ENCODE assay signal across 8 cellular contexts in the genomic region with DNA sequence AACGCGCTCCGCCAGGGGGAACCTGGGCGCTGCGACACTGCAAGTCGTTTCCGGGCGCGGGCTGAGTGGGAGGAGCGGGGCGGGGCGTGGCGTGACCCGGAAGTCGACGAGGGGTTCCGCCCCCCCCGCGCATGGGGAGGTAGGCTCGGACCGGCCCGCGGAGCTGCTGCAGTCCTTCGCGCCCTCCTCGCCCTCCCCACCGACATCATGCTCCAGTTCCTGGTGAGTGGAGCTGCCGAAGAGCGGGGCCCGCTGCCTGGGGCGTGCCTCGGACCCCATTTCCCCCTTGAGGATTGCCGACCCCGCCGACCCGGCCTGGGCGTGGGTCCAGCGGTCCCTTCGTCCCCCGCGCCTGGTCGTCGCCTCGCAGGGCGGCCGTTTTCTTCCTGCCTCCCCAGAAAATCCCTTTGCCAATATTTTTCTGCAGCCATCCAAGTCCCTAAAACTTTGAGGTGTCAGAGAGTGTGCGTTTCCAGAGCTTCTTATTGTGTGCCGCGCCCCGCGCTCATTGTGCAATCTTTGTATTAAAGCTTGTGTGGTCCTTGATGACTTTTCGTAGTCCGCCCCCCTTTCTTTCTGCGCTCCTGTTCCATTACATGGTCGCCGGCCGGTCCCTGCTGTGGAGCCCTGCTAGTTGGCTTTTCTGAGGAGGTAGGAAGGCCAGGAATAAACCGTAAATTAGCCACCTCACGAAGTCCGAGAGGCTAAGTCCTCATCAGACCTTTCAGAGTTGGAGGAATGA. TPM values are rescaled to one million over a fixed set of nuclear protein-coding genes. Genes with fewer than 3 reads are reported as not detected.
DNase-seq lines count a peak whose midpoint lies in the region; ATAC-seq and TF ChIP-seq lines count a peak whose summit lies in the region.

A gene (plus strand): TSS at position 142 of the 742 bp plus-strand sequence.

- DNase-seq in AG10803 (ENCODE audit: low read depth) (peak; percentile 96), NCI-H226 (peak; percentile 76), caudate nucleus (lab: John Stamatoyannopoulos, UW) (peak in 60 of 61 donors; percentile 46 to 96 (median 90)), inferior parietal cortex (ENCODE audit: extremely low spot score) (peak; percentile 93), spleen (peak; percentile 99)
- DNase-seq in activated CD4-positive, CD25-positive, alpha-beta regulatory T cell (lab: John Stamatoyannopoulos, UW), result peak; percentile 94 to 97 (median 95)

- H3K4me1 ChIP-seq in spleen, result peaks cover 16 to 59% (median 41%) of the 10 kb centered on the region in 6 donors

- H3K27ac ChIP-seq in caudate nucleus (ENCODE audit: low read depth, low read length), result peak within 1 kb of the TSS; percentile 82
- peak within 1 kb of the TSS; percentile 82 to 92 (median 88) for H3K27ac ChIP-seq in spleen

- peak; percentile 98 for ATAC-seq in GM19023 (IDR thresholded peaks at IDR 0.05; ENCODE audit: unreplicated experiment)
- ATAC-seq in HG03196 (IDR thresholded peaks at IDR 0.05; ENCODE audit: unreplicated experiment), result peak; percentile 94

- TF ChIP-seq CTCF in AG10803 (conservative IDR thresholded peaks at IDR 0.05; ENCODE audit: low read length) (peak; percentile 55), spleen (IDR thresholded peaks at IDR 0.05 in 8 of 11, conservative IDR thresholded peaks at IDR 0.05 in 3 of 11) (peak in 9 of 11 experiments; percentile 81 to 97 (median 87))

- peak within 1 kb of the TSS; percentile 87 for H3K4me3 ChIP-seq in AG10803 (ENCODE audit: low read length)
- peak within 1 kb of the TSS; percentile 71 to 100 (median 92) for H3K4me3 ChIP-seq in spleen

- intact Hi-C loops in spleen (cut with DNase I; ENCODE audit: low total_unique reads), result no loop called here

- H3K9me3 ChIP-seq in spleen, result no peaks in the 10 kb centered on the region

- no peaks in the 10 kb centered on the region for H3K27me3 ChIP-seq in spleen (replicated peaks in 1 of 7)

- TF ChIP-seq POLR2A in spleen (IDR thresholded peaks at IDR 0.05), result peak in 2 of 3 donors; percentile 48 to 74

- WGBS in spleen, 5 donors, result 0 to 1% (median 1%) methylated on average over 27 to 60 of the region's 60 CpGs

- peaks cover 0 to 9% (median 0%) of the 10 kb centered on the region in 6 donors for H3K36me3 ChIP-seq in spleen

RNA-seq across cellular contexts. Expression of the gene that starts here (rescaled TPM):
- 10 to 100 TPM; 20.0 to 25.9 (median 23.9) TPM for total RNA-seq in spleen
- polyA plus RNA-seq in spleen, result 10 to 100 TPM; 17.4 to 27.0 (median 22.3) TPM

Comparison
In these comparisons a context has a peak if more than half of its experiments do, and no peak if none do; other contexts are left out.
1. Peak in every context shown above with its lines: DNase-seq, ATAC-seq, H3K4me3 ChIP-seq and H3K27ac ChIP-seq.